ENCODE assay signal across 10 cellular contexts in the genomic region with DNA sequence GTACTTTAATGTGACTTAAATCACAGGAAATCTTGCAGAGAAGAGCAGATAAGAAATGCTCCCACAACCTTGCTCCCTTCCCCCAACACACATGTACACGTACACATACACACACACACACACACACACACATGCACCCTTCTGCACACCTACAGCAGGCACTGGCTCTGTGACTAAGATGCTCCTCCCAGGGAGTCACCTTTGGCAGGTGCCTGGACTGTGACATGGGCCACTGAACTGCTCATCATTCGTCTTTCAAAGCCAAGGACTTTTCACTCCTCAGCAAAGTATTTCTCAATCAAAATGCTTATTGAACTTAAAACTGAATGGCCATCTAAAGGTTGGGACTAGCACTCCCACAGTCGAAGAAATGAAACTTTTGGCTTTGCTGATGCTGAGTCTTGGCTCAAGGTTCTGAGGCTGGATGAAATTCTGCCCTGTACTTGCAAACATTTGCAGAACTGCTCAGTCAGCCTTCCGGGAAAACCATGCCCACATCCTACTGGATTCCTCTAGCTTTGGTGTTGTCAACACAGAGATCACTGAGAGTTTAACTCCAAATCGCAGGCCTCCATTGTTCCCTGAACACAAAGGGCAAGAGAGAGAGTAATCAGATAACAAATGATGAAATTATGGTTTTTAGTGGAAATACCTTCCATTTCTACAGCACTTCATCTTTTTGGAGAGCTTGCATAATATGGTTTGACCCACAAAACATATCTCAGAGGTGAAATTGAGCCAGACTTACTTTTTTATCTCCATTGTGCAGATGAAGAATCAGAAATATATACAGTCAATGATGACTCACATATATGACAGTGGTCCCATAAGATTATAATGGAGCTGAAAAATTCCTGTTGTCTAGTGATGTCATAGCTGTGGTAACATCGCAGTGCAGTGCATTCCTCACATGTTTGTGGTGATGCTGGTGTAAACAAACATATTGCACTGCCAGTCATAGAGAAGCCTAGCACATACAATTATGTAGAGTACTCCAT.
DNase-seq lines count a peak whose midpoint lies in the region; ATAC-seq and TF ChIP-seq lines count a peak whose summit lies in the region.
"Had no signal": no experiment of that assay in that cellular context is flagged by ENCODE, and none has a peak within 500 bp of the region (broad histone marks: within the 10 kb centered on the region; RNA-seq: fewer than 3 reads in every experiment).

No MANE protein-coding gene starts in this region.

- no peaks in the 10 kb centered on the region for H3K79me2 ChIP-seq in osteoblast (ENCODE audit: insufficient read depth, low read length)

- no peaks in the 10 kb centered on the region for H4K20me1 ChIP-seq in osteoblast (ENCODE audit: insufficient read depth, low read length)

- H3K36me3 ChIP-seq in SJSA1 (no peaks in the 10 kb centered on the region), osteoblast (ENCODE audit: insufficient read depth, low read length) (no peaks in the 10 kb centered on the region)

- DNase-seq in HCEC 1CT (peak; percentile 96), SJSA1 (ENCODE audit: low read depth in 1 of 2, low spot score in 2 of 2) (peak; percentile 84 to 97), osteoblast (ENCODE audit: insufficient read length, low spot score, missing footprints) (peak; percentile 81), NCI-H2171 treated with DMSO at 0.1 percent for 48 hours (lab: John Stamatoyannopoulos, UW) (no peak), NCI-H774 (lab: John Stamatoyannopoulos, UW) (no peak)
- DNase-seq: H9, left colon had no signal

- H2AFZ ChIP-seq in osteoblast (ENCODE audit: low read length): no peak overlapping the region

- H3K9me3 ChIP-seq in SJSA1 (replicated peaks) (no peaks in the 10 kb centered on the region), osteoblast (ENCODE audit: low read depth, low read length) (no peaks in the 10 kb centered on the region)

- H3K27ac ChIP-seq in SJSA1 (peak overlapping the region; percentile 88), osteoblast (ENCODE audit: low read depth, low read length) (peak overlapping the region; percentile 89)

- no peak overlapping the region for H3K4me3 ChIP-seq in SJSA1
- H3K4me3 ChIP-seq in osteoblast (ENCODE audit: insufficient read depth, low read length): no peak overlapping the region

- H3K27me3 ChIP-seq in SJSA1 (replicated peaks): no peaks in the 10 kb centered on the region
- no peaks in the 10 kb centered on the region for H3K27me3 ChIP-seq in osteoblast (ENCODE audit: insufficient read depth, low read length)

- ATAC-seq in esophagus mucosa: peak; percentile 54
- no peak for ATAC-seq in HG03175 (IDR thresholded peaks at IDR 0.05; ENCODE audit: unreplicated experiment)
- ATAC-seq in HG03571 (IDR thresholded peaks at IDR 0.05; ENCODE audit: unreplicated experiment): no peak
- ATAC-seq: left colon had no signal

- H3K4me2 ChIP-seq in osteoblast (ENCODE audit: insufficient read depth, low read length): peak overlapping the region; percentile 65

- H3K4me1 ChIP-seq in SJSA1 (replicated peaks): peaks cover 43% of the 10 kb centered on the region
- H3K4me1 ChIP-seq in osteoblast (ENCODE audit: insufficient read depth, low read length): peaks cover 58% of the 10 kb centered on the region

- TF ChIP-seq CTCF in osteoblast (IDR thresholded peaks at IDR 0.05; ENCODE audit: extremely low read depth, low read depth, low read length): no peak

Comparison
In these comparisons a context has a peak if more than half of its experiments do, and no peak if none do; other contexts are left out.
1. DNase-seq: peak in HCEC 1CT (single experiment), SJSA1 (2 of 2) and osteoblast (single experiment); none in NCI-H2171 treated with DMSO at 0.1 percent for 48 hours (single experiment) and NCI-H774 (single experiment).